10 cellular contexts compared by ENCODE assay signal in the genomic region with DNA sequence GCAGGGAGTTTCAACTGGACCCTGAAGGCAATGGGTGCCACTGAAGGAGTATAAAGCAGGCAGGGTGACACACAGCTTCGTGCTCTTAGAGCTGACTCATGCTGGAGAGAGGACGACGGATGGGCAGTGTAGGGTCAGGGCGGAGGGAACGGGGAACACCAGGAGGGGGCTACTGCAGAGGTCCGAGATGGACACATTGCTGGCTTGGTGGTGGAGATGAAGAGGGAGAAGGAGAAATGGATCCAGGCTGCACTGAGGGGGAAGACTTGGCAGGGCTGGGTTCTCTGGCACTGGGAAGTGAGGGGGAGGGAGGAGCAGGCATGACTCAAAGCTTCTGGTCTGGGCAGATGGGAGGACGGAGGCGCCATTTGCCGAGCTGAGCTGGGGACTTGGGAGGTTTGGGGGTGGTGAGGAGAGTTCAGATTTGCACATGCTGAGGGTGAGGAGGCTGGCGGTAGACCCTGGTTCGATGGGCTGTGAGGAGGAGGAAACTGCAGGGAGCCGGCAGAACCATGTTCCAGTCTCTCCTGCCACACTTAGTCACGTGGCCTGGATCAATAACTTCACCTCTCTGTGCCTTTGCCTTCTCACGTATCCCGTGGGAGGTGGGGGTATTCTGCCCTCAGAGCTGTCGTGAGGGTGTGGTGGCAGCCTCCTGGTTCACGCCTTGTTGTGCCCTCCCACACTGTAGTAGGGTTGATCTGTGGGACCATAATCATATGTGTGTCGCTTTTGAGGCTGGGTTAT. TPM values are rescaled to one million over a fixed set of nuclear protein-coding genes. Genes with fewer than 3 reads are reported as not detected.
DNase-seq lines count a peak whose midpoint lies in the region; ATAC-seq and TF ChIP-seq lines count a peak whose summit lies in the region.
"Had no signal": no experiment of that assay in that cellular context is flagged by ENCODE, and none has a peak within 500 bp of the region (broad histone marks: within the 10 kb centered on the region; RNA-seq: fewer than 3 reads in every experiment).

No MANE protein-coding gene starts in this region.

- ATAC-seq in GM21576 (IDR thresholded peaks at IDR 0.05; ENCODE audit: unreplicated experiment) = no peak
- ATAC-seq: WTC11 had no signal

- POLR2A ChIA-PET in SK-N-SH (lab: Yijun Ruan, JAX) (interaction anchor here (1.1 kb wide), 1 partner anchor 13 kb away, joined by 3 read pairs; no protein-coding TSS in a partner anchor), HEK293T (lab: Yijun Ruan, JAX) (interaction anchor here (1.1 to 1.8 kb wide), 2 partner anchors 54 to 181 kb away, joined by 3 to 5 read pairs; a partner anchor contains a TSS)

- H3K79me2 ChIP-seq in GM23248 (ENCODE audit: insufficient read depth) = no peaks in the 10 kb centered on the region
- no peaks in the 10 kb centered on the region for H3K79me2 ChIP-seq in SK-N-SH (ENCODE audit: insufficient read depth)
- H3K79me2 ChIP-seq in fibroblast of lung (ENCODE audit: control insufficient read depth, insufficient read depth, low read length) = no peaks in the 10 kb centered on the region

- CTCF ChIA-PET in SK-N-SH (lab: Yijun Ruan, JAX) = interaction anchor here (1.2 to 2.7 kb wide), 4 partner anchors 24 to 81 kb away, joined by 4 to 19 read pairs (median 4); no protein-coding TSS in a partner anchor
- CTCF ChIA-PET in HEK293T (lab: Yijun Ruan, JAX) = interaction anchor here (0.7 kb wide), 2 partner anchors 15 to 50 kb away, joined by 3 to 4 read pairs; no protein-coding TSS in a partner anchor

- H3K27me3 ChIP-seq in GM23248 (replicated peaks; ENCODE audit: insufficient read depth) = no peaks in the 10 kb centered on the region
- H3K27me3 ChIP-seq in SK-N-SH (ENCODE audit: insufficient read depth) = no peaks in the 10 kb centered on the region
- H3K27me3 ChIP-seq in fibroblast of lung (ENCODE audit: control insufficient read depth, insufficient read depth, low read length) = no peaks in the 10 kb centered on the region
- H3K27me3 ChIP-seq: thyroid gland had no signal

- no peak for TF ChIP-seq RAD21 in SK-N-SH (IDR thresholded peaks at IDR 0.05; ENCODE audit: low read length)

- peak overlapping the region; percentile 51 for H3K4me3 ChIP-seq in GM23248
- no peak overlapping the region for H3K4me3 ChIP-seq in SK-N-SH (ENCODE audit: low read depth in 2 of 2, low read length in 1 of 2)
- no peak overlapping the region for H3K4me3 ChIP-seq in fibroblast of lung (replicated peaks in 1 of 4; ENCODE audit: control extremely low read depth in 1 of 4, insufficient read depth in 1 of 4, low read depth in 3 of 4, low read length in 4 of 4)
- H3K4me3 ChIP-seq: thyroid gland had no signal

- H3K4me2 ChIP-seq in GM23248 (ENCODE audit: unreplicated experiment) (peak overlapping the region; percentile 45), SK-N-SH (0 out of 2 replicates have a peak overlapping the region, but pooled peaks have one; percentile 0), fibroblast of lung (ENCODE audit: extremely low read depth, insufficient read depth, low read length) (peak overlapping the region; percentile 32)

- no peaks in the 10 kb centered on the region for H3K9me3 ChIP-seq in GM23248 (ENCODE audit: low read depth)
- no peaks in the 10 kb centered on the region for H3K9me3 ChIP-seq in SK-N-SH
- H3K9me3 ChIP-seq in fibroblast of lung (ENCODE audit: control insufficient read depth, insufficient read depth, low read depth, low read length) = no peaks in the 10 kb centered on the region
- H3K9me3 ChIP-seq: thyroid gland had no signal

- 28 to 30% methylated on average over 18 of the region's 18 CpGs for whole genome bisulfite sequencing in GM23248 (ENCODE audit: low coverage in 1 of 2, low lambda C conversion rate in 2 of 2, missing lambda C conversion rate in 2 of 2), 2 experiments
- whole genome bisulfite sequencing in SK-N-SH (ENCODE audit: low lambda C conversion rate) = 62% methylated on average over 16 of the region's 18 CpGs

- TF ChIP-seq CTCF in SK-N-SH (IDR thresholded peaks at IDR 0.05) (no peak), fibroblast of lung (conservative IDR thresholded peaks at IDR 0.05 in 1 of 2, IDR thresholded peaks at IDR 0.05 in 1 of 2; ENCODE audit: low read depth in 1 of 2, low read length in 2 of 2) (peak in 1 of 2 donors; percentile 2)

- intact Hi-C loops in posterior cingulate gyrus (cut with DNase I) = no loop called here

- H3K9me2 ChIP-seq in GM23248 (ENCODE audit: insufficient read depth) (no peaks in the 10 kb centered on the region), SK-N-SH (no peaks in the 10 kb centered on the region)

- H3K9ac ChIP-seq in GM23248 (peak overlapping the region; percentile 60), SK-N-SH (no peak overlapping the region), fibroblast of lung (ENCODE audit: insufficient read depth, low read length) (no peak overlapping the region)

- H3K27ac ChIP-seq in GM23248 (peak overlapping the region; percentile 78), SK-N-SH (ENCODE audit: low read depth in 2 of 2, low read length in 1 of 2) (peak overlapping the region in 1 of 2 experiments; percentile 41; a peak in 2 of 4 replicates), fibroblast of lung (ENCODE audit: insufficient read depth, low read length) (peak overlapping the region; percentile 34)
- H3K27ac ChIP-seq: thyroid gland had no signal

- H3F3A ChIP-seq in GM23248 (ENCODE audit: insufficient read depth) (peaks cover 23% of the 10 kb centered on the region), SK-N-SH (replicated peaks; ENCODE audit: insufficient read depth) (peaks cover 8% of the 10 kb centered on the region)

- H3K36me3 ChIP-seq in GM23248 (ENCODE audit: low read depth) (no peaks in the 10 kb centered on the region), SK-N-SH (replicated peaks in 1 of 2; ENCODE audit: control insufficient read depth in 1 of 2, insufficient read depth in 2 of 2, low read length in 1 of 2) (no peaks in the 10 kb centered on the region), fibroblast of lung (ENCODE audit: control insufficient read depth, insufficient read depth, low read length) (no peaks in the 10 kb centered on the region)
- H3K36me3 ChIP-seq: thyroid gland had no signal

- DNase-seq in GM23248 (peak; percentile 92), SK-N-SH (no peak), fibroblast of lung (ENCODE audit: low read depth in 2 of 2) (peak; percentile 55 to 74), posterior cingulate gyrus (peak in 9 of 10 donors; percentile 53 to 95 (median 75)), HEK293T (ENCODE audit: extremely low spot score) (no peak), germinal center (ENCODE audit: low spot score) (no peak)
- no peak for DNase-seq in stimulated activated CD4-positive, alpha-beta T cell treated with anti-CD3 and anti-CD28 coated beads, Interleukin-12 subunit alpha, Interleukin-12 subunit beta, amount 100 ng/mL, for 4 hours
- DNase-seq: thyroid gland had no signal

- in situ Hi-C loops in GM23248 (cut with MboI) = no loop called here

- no peaks in the 10 kb centered on the region for H4K20me1 ChIP-seq in GM23248 (ENCODE audit: insufficient read depth)
- H4K20me1 ChIP-seq in SK-N-SH (ENCODE audit: insufficient read depth) = no peaks in the 10 kb centered on the region
- no peaks in the 10 kb centered on the region for H4K20me1 ChIP-seq in fibroblast of lung (ENCODE audit: control insufficient read depth, extremely low read depth, insufficient read depth, low read length)

- H3K4me1 ChIP-seq in GM23248 (ENCODE audit: insufficient read depth) (peaks cover 16% of the 10 kb centered on the region), SK-N-SH (ENCODE audit: control insufficient read depth in 1 of 2, insufficient read depth in 2 of 2, low read depth in 1 of 2, low read length in 1 of 2) (peaks cover 0 to 12% of the 10 kb centered on the region in 2 experiments; a peak in 2 of 4 replicates), fibroblast of lung (ENCODE audit: control insufficient read depth, extremely low read depth, insufficient read depth, low read length) (peaks cover 7% of the 10 kb centered on the region)

- H2AFZ ChIP-seq in GM23248 = peak overlapping the region; percentile 81
- peak overlapping the region; percentile 67 for H2AFZ ChIP-seq in SK-N-SH (ENCODE audit: low read depth)
- peak overlapping the region; percentile 89 for H2AFZ ChIP-seq in fibroblast of lung (ENCODE audit: low read length)

- TF ChIP-seq EP300 in SK-N-SH (IDR thresholded peaks at IDR 0.05; ENCODE audit: borderline replicate concordance in 1 of 2, low read depth in 1 of 2, low read length in 1 of 2) = no peak

TF ChIP-seq in SK-N-SH, 30 proteins besides CTCF, POLR2A, EP300 and RAD21 (continues in another document):
- TF ChIP-seq FOSL2 (IDR thresholded peaks at IDR 0.05; ENCODE audit: borderline replicate concordance, low read depth) = peak; percentile 47; the same call in 1 of the 2 replicates

TF ChIP-seq in HEK293T, 16 proteins besides CTCF, POLR2A, EP300 and RAD21 (continues in another document):
- no peak for TF ChIP-seq SP1 (IDR thresholded peaks at IDR 0.05)
- no peak for TF ChIP-seq FOXK2 (IDR thresholded peaks at IDR 0.05)
- no peak for TF ChIP-seq TARDBP (IDR thresholded peaks at IDR 0.05)

RNA-seq across cellular contexts. Expression of a gene that starts 4.6 kb away (rescaled TPM):
- total RNA-seq in GM23248 (2014; rRNA removed; shearing (Covaris generic)) = 12.3 and 13.7 TPM in 2 replicates
- polyA plus RNA-seq in GM23248 (2016; fragmentation: Nextera tagmentation; extraction: Ambion mirVana) (12.8 and 15.7 TPM in 2 replicates), SK-N-SH (2012; rRNA removed) (7.8 and 10.1 TPM in 2 replicates), fibroblast of lung (13.6 and 14.8 TPM in 2 replicates)
- polyA plus RNA-seq in SK-N-SH (2012; cell fraction: cytosol; rRNA removed) = 10.4 and 10.8 TPM in 2 replicates
- polyA plus RNA-seq in SK-N-SH (2012; cell fraction: nucleus; rRNA removed) = 5.2 and 11.5 TPM in 2 replicates
- total RNA-seq in fibroblast of lung = 9.5 and 10.2 TPM in 2 replicates
- polyA plus RNA-seq in fibroblast of lung (2012) = 6.4 and 7.4 TPM in 2 replicates
- 3.4 and 4.1 TPM in 2 replicates for polyA minus RNA-seq in fibroblast of lung (ENCODE audit: low replicate concordance)

RNA-seq across cellular contexts. Expression of a gene that starts 49.7 kb away (rescaled TPM):
- 7.5 and 9.7 TPM in 2 replicates for total RNA-seq in GM23248 (2014; rRNA removed; shearing (Covaris generic))
- polyA plus RNA-seq in GM23248 (2016; fragmentation: Nextera tagmentation; extraction: Ambion mirVana) (19.9 and 23.6 TPM in 2 replicates), SK-N-SH (2012; rRNA removed) (7.1 and 9.0 TPM in 2 replicates), fibroblast of lung (14.6 and 19.0 TPM in 2 replicates)
- 3.2 and 4.4 TPM in 2 replicates for polyA plus RNA-seq in SK-N-SH (2012; cell fraction: cytosol; rRNA removed)
- polyA plus RNA-seq in SK-N-SH (2012; cell fraction: nucleus; rRNA removed) = 23.4 and 25.4 TPM in 2 replicates
- 17.7 and 20.5 TPM in 2 replicates for total RNA-seq in fibroblast of lung
- 11.6 and 18.8 TPM in 2 replicates for polyA plus RNA-seq in fibroblast of lung (2012)
- 39.8 and 51.4 TPM in 2 replicates for polyA minus RNA-seq in fibroblast of lung (ENCODE audit: low replicate concordance)

RNA-seq across cellular contexts. Expression of a gene that starts 53.7 kb away (rescaled TPM):
- 108 and 110 TPM in 2 replicates for total RNA-seq in GM23248 (2014; rRNA removed; shearing (Covaris generic))
- polyA plus RNA-seq in GM23248 (2016; fragmentation: Nextera tagmentation; extraction: Ambion mirVana) (119 and 126 TPM in 2 replicates), SK-N-SH (2012; rRNA removed) (87.5 and 94.7 TPM in 2 replicates), fibroblast of lung (135 and 201 TPM in 2 replicates)
- polyA plus RNA-seq in SK-N-SH (2012; cell fraction: cytosol; rRNA removed) = 107 and 129 TPM in 2 replicates
- polyA plus RNA-seq in SK-N-SH (2012; cell fraction: nucleus; rRNA removed) = 32.1 and 63.2 TPM in 2 replicates
- 69.3 and 69.9 TPM in 2 replicates for total RNA-seq in fibroblast of lung
- polyA plus RNA-seq in fibroblast of lung (2012) = 106 and 131 TPM in 2 replicates
- polyA minus RNA-seq in fibroblast of lung (ENCODE audit: low replicate concordance) = 44.5 and 80.8 TPM in 2 replicates

Comparison
In these comparisons a context has a peak if more than half of its experiments do, and no peak if none do; other contexts are left out.
1. DNase-seq: peak in GM23248 (single experiment), fibroblast of lung (2 of 2) and posterior cingulate gyrus (9 of 10); none in SK-N-SH (single experiment), stimulated activated CD4-positive, alpha-beta T cell treated with anti-CD3 and anti-CD28 coated beads, Interleukin-12 subunit alpha, Interleukin-12 subunit beta, amount 100 ng/mL, for 4 hours (single experiment), HEK293T (single experiment) and germinal center (single experiment).
2. Peak in every context shown above with its lines, with median percentiles within 50 percentile points of each other: H2AFZ ChIP-seq and H3K4me2 ChIP-seq.